ENCODE assay signal across 25 cellular contexts in the genomic region with DNA sequence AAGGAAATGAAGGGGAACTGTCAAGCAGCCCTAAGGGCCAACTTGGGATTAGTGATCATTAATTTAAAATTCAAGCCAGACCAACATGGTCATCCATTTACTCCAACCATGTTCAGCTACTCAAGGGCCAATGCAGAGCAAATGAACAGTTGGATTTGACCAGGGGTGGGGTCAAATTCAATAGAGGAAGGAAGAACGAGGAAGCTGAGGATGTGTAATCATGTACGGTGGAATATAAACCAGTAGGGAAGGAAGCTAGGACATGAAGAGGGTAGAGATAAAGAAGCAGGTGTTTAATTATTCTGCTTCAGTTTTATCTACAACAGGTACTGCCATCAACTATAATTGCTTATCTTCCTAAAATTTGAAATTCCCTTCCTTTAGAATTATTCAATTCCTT.
"Had no signal": no experiment of that assay in that cellular context is flagged by ENCODE, and none has a peak within 500 bp of the region (broad histone marks: within the 10 kb centered on the region; RNA-seq: fewer than 3 reads in every experiment).

No MANE protein-coding gene starts in this region.

- H3K27ac ChIP-seq: coronary artery, esophagus squamous epithelium, psoas muscle, sigmoid colon, stomach, thyroid gland had no signal

- H3K36me3 ChIP-seq: esophagus squamous epithelium, sigmoid colon, stomach, thyroid gland had no signal

- ATAC-seq: left ventricle myocardium superior; natural killer cell treated with Interleukin-12 subunit alpha and Interleukin-12 subunit beta and Interleukin-15 and Interleukin-18, amount 100 ng/mL, for 72 hours; psoas muscle; right cardiac atrium; stimulated activated effector memory CD8-positive, alpha-beta T cell treated with anti-CD3 and anti-CD28 coated beads, Interleukin-12 subunit alpha, Interleukin-12 subunit beta, amount 100 ng/mL, for 72 hours had no signal

- H3K9me3 ChIP-seq: esophagus squamous epithelium, psoas muscle, sigmoid colon, stomach, thyroid gland had no signal

- DNase-seq: dermis blood vessel endothelial cell; effector memory CD4-positive, alpha-beta T cell; erythroblast; esophagus squamous epithelium; foreskin melanocyte; glutamatergic neuron; hypothalamus; immature natural killer cell; islet precursor cell; kidney glomerular epithelial cell; left ventricle myocardium superior; naive B cell; psoas muscle; right cardiac atrium; sigmoid colon; stimulated activated CD4-positive, alpha-beta T cell treated with anti-CD3 and anti-CD28 coated beads, Interleukin-2, amount 100 ng/mL, for 24 hours; stimulated activated CD4-positive, alpha-beta T cell treated with anti-CD3 and anti-CD28 coated beads, Interleukin-4, amount 100 ng/mL, for 24 hours; stimulated activated naive CD4-positive, alpha-beta T cell treated with Interleukin-2 at 50 U/mL for 16 hours; stomach; thyroid gland; trophoblast cell had no signal

- H3K4me1 ChIP-seq: esophagus squamous epithelium, psoas muscle, sigmoid colon, stomach, thyroid gland had no signal

- H3K4me3 ChIP-seq: coronary artery, esophagus squamous epithelium, lung, psoas muscle, sigmoid colon, stomach, thyroid gland had no signal

- H3K27me3 ChIP-seq: esophagus squamous epithelium, sigmoid colon, stomach, thyroid gland had no signal
